30 cellular contexts compared by ENCODE assay signal in genomic region chr14:100656996-100657395, GRCh38.
"Had no signal": no experiment of that assay in that cellular context is flagged by ENCODE, and none has a peak within 500 bp of the region (broad histone marks: within the 10 kb centered on the region; RNA-seq: fewer than 3 reads in every experiment).

No MANE protein-coding gene starts in this region.

- H3K4me1 Mint-ChIP-seq: activated T-helper 17 cell treated with anti-CD3 and anti-CD28 coated beads, Interleukin-2, amount 50 U/mL, for 72 hours; central memory CD8-positive, alpha-beta T cell had no signal

- H3K36me3 ChIP-seq: brain microvascular endothelial cell, WERI-Rb-1 had no signal

- H3K27ac Mint-ChIP-seq: activated B cell treated with CpG ODN at 0.5 μM for 24 hours; activated CD8-positive, alpha-beta T cell treated with anti-CD3 and anti-CD28 coated beads for 36 hours; activated naive CD8-positive, alpha-beta T cell; activated T-helper 17 cell treated with anti-CD3 and anti-CD28 coated beads, Interleukin-2, amount 50 U/mL, for 72 hours; dendritic cell treated with granulocyte-macrophage colony-stimulating factor and Interleukin-4, amounts not matched to agents 40 ng/mL and 50 ng/mL, for 4 days; endodermal cell; T-helper 17 cell; T-helper 2 cell treated with Interferon-gamma antibody and Interleukin-4, amounts not matched to agents 5 μg/mL and 100 μg/mL, for 36 hours had no signal

- H3K36me3 Mint-ChIP-seq: activated naive CD8-positive, alpha-beta T cell had no signal

- H3K9me3 Mint-ChIP-seq: activated B cell treated with CpG ODN at 0.5 μM for 24 hours; activated CD8-positive, alpha-beta T cell treated with anti-CD3 and anti-CD28 coated beads for 36 hours; activated T-cell treated with anti-CD3 and anti-CD28 coated beads, Interleukin-2, amount 50 U/mL, for 4 hours; activated T-helper 17 cell treated with anti-CD3 and anti-CD28 coated beads, Interleukin-2, amount 50 U/mL, for 72 hours; central memory CD8-positive, alpha-beta T cell; dendritic cell treated with granulocyte-macrophage colony-stimulating factor and Interleukin-4, amounts not matched to agents 40 ng/mL and 50 ng/mL, for 4 days; endodermal cell; T-helper 2 cell treated with Interferon-gamma antibody and Interleukin-4, amounts not matched to agents 5 μg/mL and 100 μg/mL, for 36 hours had no signal

- H3K4me3 ChIP-seq: coronary artery, dorsolateral prefrontal cortex had no signal

- H3K4me3 Mint-ChIP-seq: activated B cell treated with CpG ODN at 0.5 μM for 24 hours; activated CD8-positive, alpha-beta T cell treated with anti-CD3 and anti-CD28 coated beads for 36 hours; activated naive CD8-positive, alpha-beta T cell; activated T-cell treated with anti-CD3 and anti-CD28 coated beads, Interleukin-2, amount 50 U/mL, for 4 hours; activated T-helper 17 cell treated with anti-CD3 and anti-CD28 coated beads, Interleukin-2, amount 50 U/mL, for 72 hours; central memory CD8-positive, alpha-beta T cell; dendritic cell treated with granulocyte-macrophage colony-stimulating factor and Interleukin-4, amounts not matched to agents 40 ng/mL and 50 ng/mL, for 4 days; endodermal cell; T-helper 17 cell; T-helper 2 cell treated with Interferon-gamma antibody and Interleukin-4, amounts not matched to agents 5 μg/mL and 100 μg/mL, for 36 hours had no signal

- ATAC-seq: activated CD4-positive, CD25-positive, alpha-beta regulatory T cell treated with anti-CD3 and anti-CD28 coated beads, Interleukin-2, amount 50 U/mL, for 24 hours; activated CD8-positive, alpha-beta T cell treated with anti-CD3 and anti-CD28 coated beads for 36 hours; activated T-cell treated with anti-CD3 and anti-CD28 coated beads, Interleukin-2, amount 50 U/mL, for 4 hours; activated T-helper 17 cell treated with anti-CD3 and anti-CD28 coated beads, Interleukin-2, amount 50 U/mL, for 72 hours; esophagus mucosa; T-helper 17 cell had no signal

- H3K27ac ChIP-seq: brain microvascular endothelial cell, coronary artery, dorsolateral prefrontal cortex, WERI-Rb-1 had no signal

- DNase-seq: activated B cell treated with CpG ODN at 0.5 μM for 24 hours; activated CD4-positive, alpha-beta T cell treated with anti-CD3 and anti-CD28 coated beads for 48 hours; activated CD4-positive, alpha-beta T cell treated with anti-CD3 and anti-CD28 coated beads, Interleukin-2, amount 50 U/mL, for 1 hour; activated CD4-positive, alpha-beta T cell treated with anti-CD3 and anti-CD28 coated beads, Interleukin-2, amount 50 U/mL, for 48 hours; activated CD8-positive, alpha-beta memory T cell treated with anti-CD3 and anti-CD28 coated beads for 24 hours; activated CD8-positive, alpha-beta T cell treated with anti-CD3 and anti-CD28 coated beads for 36 hours; activated effector memory CD4-positive, alpha-beta T cell treated with Interleukin-2 at 50 U/mL for 16 hours; activated gamma-delta T cell treated with Interleukin-2 at 50 U/mL for 16 hours; activated naive CD4-positive, alpha-beta T cell treated with anti-CD3 and anti-CD28 coated beads, Interleukin-2, amount 50 U/mL, for 16 hours; activated naive CD4-positive, alpha-beta T cell treated with Interleukin-2 at 50 U/mL for 16 hours; activated T-cell treated with anti-CD3 and anti-CD28 coated beads, Interleukin-2, amount 50 U/mL, for 4 hours; amniotic stem cell; anterior cingulate cortex; brain microvascular endothelial cell; dorsolateral prefrontal cortex; effector memory CD4-positive, alpha-beta T cell; endodermal cell; foreskin fibroblast; T-helper 1 cell; T-helper 17 cell; T1000; WERI-Rb-1 had no signal
